In genomic region chr6:106611030-106611429, GRCh38 we compare ENCODE assay signal across 5 cellular contexts.
"Had no signal": no experiment of that assay in that cellular context is flagged by ENCODE, and none has a peak within 500 bp of the region (broad histone marks: within the 10 kb centered on the region; RNA-seq: fewer than 3 reads in every experiment).

No MANE protein-coding gene starts in this region.

- ATAC-seq: HepG2, K562 had no signal

- DNase-seq: IMR-90, KBM-7 had no signal

- H3K4me3 ChIP-seq: K562 had no signal

- H3K27ac ChIP-seq: HL-60 had no signal
